ENCODE assay signal across 19 cellular contexts in genomic region chr15:75583689-75584088, GRCh38.
"Had no signal": no experiment of that assay in that cellular context is flagged by ENCODE, and none has a peak within 500 bp of the region (broad histone marks: within the 10 kb centered on the region; RNA-seq: fewer than 3 reads in every experiment).

No MANE protein-coding gene starts in this region.

- H3K9me3 ChIP-seq: colonic mucosa, gastroesophageal sphincter, heart left ventricle, sigmoid colon, tibial nerve, uterus had no signal

- H3K9ac ChIP-seq: parathyroid adenoma had no signal

- H3K4me3 ChIP-seq: colonic mucosa, gastroesophageal sphincter, heart left ventricle, sigmoid colon, tibial nerve, uterus had no signal

- H3K79me2 ChIP-seq: parathyroid adenoma had no signal

- ATAC-seq: activated CD8-positive, alpha-beta T cell treated with anti-CD3 and anti-CD28 coated beads for 36 hours; gastroesophageal sphincter; natural killer cell had no signal

- DNase-seq: activated CD4-positive, alpha-beta T cell treated with anti-CD3 and anti-CD28 coated beads, Interleukin-2, amount 10 ng/mL, durations not matched to agents 24 days and 14 days; activated CD8-positive, alpha-beta T cell treated with anti-CD3 and anti-CD28 coated beads for 36 hours; activated naive CD4-positive, alpha-beta T cell treated with anti-CD3 and anti-CD28 coated beads for 36 hours; activated T-cell treated with anti-CD3 and anti-CD28 coated beads, Interleukin-2, amount 50 U/mL, for 1 hour; brain microvascular endothelial cell; central memory CD4-positive, alpha-beta T cell; colonic mucosa; immature natural killer cell; kidney glomerular epithelial cell; natural killer cell; sigmoid colon; stimulated activated naive CD4-positive, alpha-beta T cell; T-helper 1 cell; T-helper 9 cell had no signal

- H3K36me3 ChIP-seq: brain microvascular endothelial cell, colonic mucosa, sigmoid colon, uterus had no signal

- H3K27me3 ChIP-seq: brain microvascular endothelial cell, colonic mucosa, gastroesophageal sphincter, heart left ventricle, sigmoid colon, tibial nerve, uterus had no signal

- H3K27ac ChIP-seq: brain microvascular endothelial cell, colonic mucosa, gastroesophageal sphincter, parathyroid adenoma had no signal

- H3K4me1 ChIP-seq: colonic mucosa, parathyroid adenoma, uterus had no signal

- H2AFZ ChIP-seq: parathyroid adenoma had no signal
